ENCODE assay signal across 17 cellular contexts in the genomic region with DNA sequence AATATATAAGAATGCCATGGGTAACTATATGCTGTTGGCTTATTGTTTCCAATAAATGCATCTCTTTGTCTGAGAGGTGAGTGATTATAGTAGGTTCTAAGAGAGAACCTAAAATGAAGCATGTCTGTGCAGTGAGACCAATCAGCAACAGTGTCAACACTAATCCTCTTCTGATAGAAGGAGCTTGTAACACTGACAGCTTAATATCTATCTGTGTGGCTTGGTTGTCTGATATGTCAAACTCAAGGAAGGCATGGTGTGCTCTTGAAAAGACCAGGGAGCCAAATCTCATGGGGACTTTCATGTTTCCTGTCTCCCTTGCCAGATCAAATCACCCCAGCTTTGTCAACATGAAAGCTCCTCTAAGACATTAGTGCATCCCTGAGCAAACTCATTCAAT.
DNase-seq lines count a peak whose midpoint lies in the region; ATAC-seq and TF ChIP-seq lines count a peak whose summit lies in the region.
"Had no signal": no experiment of that assay in that cellular context is flagged by ENCODE, and none has a peak within 500 bp of the region (broad histone marks: within the 10 kb centered on the region; RNA-seq: fewer than 3 reads in every experiment).

No MANE protein-coding gene starts in this region.

- in situ Hi-C loops in gastrocnemius medialis (cut with MboI; ENCODE audit: low sequenced_read_pairs in 4 of 4): no loop called here

- H3K36me3 ChIP-seq in cardiac muscle cell: no peaks in the 10 kb centered on the region
- H3K36me3 ChIP-seq in left ventricle myocardium inferior: no peaks in the 10 kb centered on the region
- no peaks in the 10 kb centered on the region for H3K36me3 ChIP-seq in gastrocnemius medialis

- H3K4me3 ChIP-seq in cardiac muscle cell (no peak overlapping the region), left ventricle myocardium inferior (no peak overlapping the region), gastrocnemius medialis (no peak overlapping the region)
- H3K4me3 ChIP-seq: A549 had no signal

- CTCF ChIA-PET in WTC11 (lab: Charles Lee): no interaction called here

- H3K9me3 ChIP-seq in cardiac muscle cell (ENCODE audit: low read depth): no peaks in the 10 kb centered on the region
- H3K9me3 ChIP-seq in left ventricle myocardium inferior (replicated peaks): no peaks in the 10 kb centered on the region
- H3K9me3 ChIP-seq in gastrocnemius medialis: no peaks in the 10 kb centered on the region
- H3K9me3 ChIP-seq: A549 had no signal

- H3K9me3 Mint-ChIP-seq in WTC11: peaks cover under 1% of the 10 kb centered on the region; the same call in 1 of the 2 replicates

- TF ChIP-seq POLR2A in gastrocnemius medialis (IDR thresholded peaks at IDR 0.05): no peak

- intact Hi-C loops in left ventricle myocardium inferior (cut with micrococcal nuclease) (no loop called here), gastrocnemius medialis (cut with DNase I; ENCODE audit: low total_unique reads) (no loop called here)

- ATAC-seq in WTC11 (no peak), gastrocnemius medialis (no peak), GM18858 (IDR thresholded peaks at IDR 0.05; ENCODE audit: unreplicated experiment) (no peak)
- ATAC-seq: A549 had no signal

- H3K27me3 Mint-ChIP-seq in WTC11 (ENCODE audit: low read depth): no peaks in the 10 kb centered on the region
- H3K27me3 Mint-ChIP-seq: CD4-positive, alpha-beta memory T cell had no signal

- no peak for TF ChIP-seq CTCF in cardiac muscle cell (IDR thresholded peaks at IDR 0.05; ENCODE audit: low read depth, low read length)
- TF ChIP-seq CTCF in left ventricle myocardium inferior (IDR thresholded peaks at IDR 0.05; ENCODE audit: borderline replicate concordance): no peak
- no peak for TF ChIP-seq CTCF in WTC11 (IDR thresholded peaks at IDR 0.05)
- no peak for TF ChIP-seq CTCF in gastrocnemius medialis (IDR thresholded peaks at IDR 0.05 in 4 of 5, conservative IDR thresholded peaks at IDR 0.05 in 1 of 5)

- H3K36me3 Mint-ChIP-seq in WTC11: peaks cover 3% of the 10 kb centered on the region; the same call in 1 of the 2 replicates
- H3K36me3 Mint-ChIP-seq: CD4-positive, alpha-beta memory T cell had no signal

- DNase-seq in cardiac muscle cell (ENCODE audit: low read depth in 1 of 2, low spot score in 1 of 2) (no peak), left ventricle myocardium inferior (no peak), WTC11 (ENCODE audit: low spot score) (no peak), retina (peak; percentile 62), gastrocnemius medialis (no peak)
- DNase-seq: 8988T; C1 segment of cervical spinal cord; Calu3; CD4-positive, alpha-beta memory T cell; COR-L47; DMS153; DND-41; GOT3; H7; HCEC 1CT had no signal

- POLR2A ChIA-PET in WTC11 (lab: Charles Lee): no interaction called here

- H3K4me1 ChIP-seq in cardiac muscle cell (ENCODE audit: low read depth) (peaks cover 33% of the 10 kb centered on the region), left ventricle myocardium inferior (no peaks in the 10 kb centered on the region), gastrocnemius medialis (no peaks in the 10 kb centered on the region)
- H3K4me1 ChIP-seq: A549 had no signal

- no peak overlapping the region for H3K4me3 Mint-ChIP-seq in WTC11
- H3K4me3 Mint-ChIP-seq: CD4-positive, alpha-beta memory T cell had no signal

- no peaks in the 10 kb centered on the region for H3K27me3 ChIP-seq in cardiac muscle cell
- no peaks in the 10 kb centered on the region for H3K27me3 ChIP-seq in left ventricle myocardium inferior (ENCODE audit: low read depth)
- H3K27me3 ChIP-seq in gastrocnemius medialis: no peaks in the 10 kb centered on the region

- 0 out of 2 replicates have a peak overlapping the region, but pooled peaks have one; percentile 74 for H3K27ac Mint-ChIP-seq in WTC11
- H3K27ac Mint-ChIP-seq: CD4-positive, alpha-beta memory T cell had no signal

- H3K27ac ChIP-seq in cardiac muscle cell (peak overlapping the region; percentile 19), left ventricle myocardium inferior (replicated peaks) (no peak overlapping the region), gastrocnemius medialis (no peak overlapping the region)
- H3K27ac ChIP-seq: A549 had no signal

- peaks cover 64% of the 10 kb centered on the region for H3K4me1 Mint-ChIP-seq in WTC11
- H3K4me1 Mint-ChIP-seq: CD4-positive, alpha-beta memory T cell had no signal

TF ChIP-seq in WTC11, 78 proteins besides CTCF, POLR2A, EP300 and RAD21:
- TF ChIP-seq RELA (CRISPR knock-in tag; IDR thresholded peaks at IDR 0.05; ENCODE audit: borderline replicate concordance) (no peak), ZNF671 (CRISPR knock-in tag; IDR thresholded peaks at IDR 0.05) (no peak), RORB (CRISPR knock-in tag; IDR thresholded peaks at IDR 0.05) (no peak), FOXJ3 (CRISPR knock-in tag; IDR thresholded peaks at IDR 0.05; ENCODE audit: borderline replicate concordance) (no peak), NR3C1 (CRISPR knock-in tag; conservative IDR thresholded peaks at IDR 0.05; ENCODE audit: low read depth) (no peak)
